In genomic region chr13:43876366-43876765, GRCh38 we compare ENCODE assay signal across 21 cellular contexts. TPM values are rescaled to one million over a fixed set of nuclear protein-coding genes. Genes with fewer than 3 reads are reported as not detected.
DNase-seq lines count a peak whose midpoint lies in the region; ATAC-seq, FAIRE-seq and TF ChIP-seq lines count a peak whose summit lies in the region.
"Had no signal": no experiment of that assay in that cellular context is flagged by ENCODE, and none has a peak within 500 bp of the region (broad histone marks: within the 10 kb centered on the region; RNA-seq: fewer than 3 reads in every experiment).

No MANE protein-coding gene starts in this region.

- in situ Hi-C loops in mammary epithelial cell (cut with MboI; ENCODE audit: low sequenced_read_pairs in 2 of 2): no loop called here

- H3K27me3 ChIP-seq in mammary epithelial cell (ENCODE audit: insufficient read depth, low read length): no peaks in the 10 kb centered on the region
- no peaks in the 10 kb centered on the region for H3K27me3 ChIP-seq in keratinocyte (ENCODE audit: control insufficient read depth, extremely low read depth, insufficient read depth, low read length)

- H3K36me3 ChIP-seq in mammary epithelial cell (ENCODE audit: insufficient read depth, low read length) (peaks cover 2% of the 10 kb centered on the region), keratinocyte (ENCODE audit: control insufficient read depth in 2 of 2, extremely low read depth in 1 of 2, insufficient read depth in 2 of 2, low read length in 2 of 2) (peaks cover 0 to 3% of the 10 kb centered on the region in 2 experiments)
- H3K36me3 ChIP-seq: HAP-1 had no signal

- POLR2A ChIA-PET in MCF 10A (lab: Yijun Ruan, JAX): interaction anchor here (1.2 to 2.1 kb wide), 2 partner anchors 21 to 71 kb away, joined by 3 to 4 read pairs; no protein-coding TSS in a partner anchor

- ATAC-seq in left colon: no peak
- ATAC-seq: GM23338 had no signal

- WGBS in mammary epithelial cell (ENCODE audit: low coverage, missing lambda C conversion rate): 85% methylated on average over 2 of the region's 2 CpGs

- H3K27me3 Mint-ChIP-seq in MCF 10A (ENCODE audit: insufficient read depth, unreplicated experiment): no peaks in the 10 kb centered on the region

- H3K27ac ChIP-seq in mammary epithelial cell (ENCODE audit: insufficient read depth, low read depth, low read length): no peak overlapping the region
- H3K27ac ChIP-seq in keratinocyte (ENCODE audit: control insufficient read depth, insufficient read depth, low read length): no peak overlapping the region
- H3K27ac ChIP-seq: HL-60 had no signal

- peaks cover 22% of the 10 kb centered on the region for H3K4me1 Mint-ChIP-seq in MCF 10A (ENCODE audit: insufficient read depth, unreplicated experiment)

- H3K9me3 Mint-ChIP-seq in MCF 10A (ENCODE audit: unreplicated experiment): no peaks in the 10 kb centered on the region
- H3K9me3 Mint-ChIP-seq: GM23338 had no signal

- no peak overlapping the region for H3K4me3 ChIP-seq in mammary epithelial cell (replicated peaks in 1 of 3; ENCODE audit: insufficient read depth in 1 of 3, low read depth in 2 of 3, low read length in 3 of 3)
- no peak overlapping the region for H3K4me3 ChIP-seq in keratinocyte (ENCODE audit: control insufficient read depth in 2 of 3, extremely low read depth in 1 of 3, insufficient read depth in 2 of 3, low read depth in 1 of 3, low read length in 3 of 3)
- H3K4me3 ChIP-seq: HAP-1 had no signal

- H3K79me2 ChIP-seq in mammary epithelial cell (ENCODE audit: insufficient read depth, low read length) (peaks cover 33% of the 10 kb centered on the region), keratinocyte (ENCODE audit: control insufficient read depth, insufficient read depth, low read length) (no peaks in the 10 kb centered on the region)

- H3K9me1 ChIP-seq in keratinocyte (ENCODE audit: control insufficient read depth, extremely low read depth, insufficient read depth, low read length): no peaks in the 10 kb centered on the region

- DNase-seq in mammary epithelial cell (peak; percentile 39), MCF 10A (ENCODE audit: unreplicated experiment) (no peak), RKO (ENCODE audit: low spot score) (peak; percentile 22), keratinocyte (ENCODE audit: low read depth, low spot score) (no peak), glomerular visceral epithelial cell (ENCODE audit: extremely low spot score) (no peak), left colon (no peak)
- no peak for DNase-seq in stimulated activated CD4-positive, alpha-beta T cell treated with anti-CD3 and anti-CD28 coated beads, Interleukin-4, amount 100 ng/mL, for 24 hours
- DNase-seq: AML-193, DMS53, KBM-7, NCI-H1105, NCI-H146, NCI-H2029, NCI-H2171 treated with DMSO at 0.1 percent for 48 hours, NCI-H524 treated with DMSO at 0.1 percent for 48 hours, SIG-M5, SK-N-SH had no signal

- no peak overlapping the region for H3K4me2 ChIP-seq in mammary epithelial cell (ENCODE audit: insufficient read depth, low read depth, low read length)
- H3K4me2 ChIP-seq in keratinocyte (ENCODE audit: control insufficient read depth, extremely low read depth, insufficient read depth, low read depth, low read length): no peak overlapping the region
- H3K4me2 ChIP-seq: SK-N-SH had no signal

- BruUV-seq in mammary epithelial cell (replicated peaks; lab: Mats Ljungman, UMichigan) (no TSS peak), MCF 10A (replicated peaks; lab: Mats Ljungman, UMichigan) (no TSS peak)

- CTCF ChIA-PET in mammary epithelial cell (lab: Charles Lee; ENCODE audit: low non-redundant PET): no interaction called here
- CTCF ChIA-PET in MCF 10A (lab: Yijun Ruan, JAX): interaction anchor here (0.6 to 1.4 kb wide), 2 partner anchors 71 to 782 kb away, joined by 3 to 5 read pairs; no protein-coding TSS in a partner anchor

- intact Hi-C loops in mammary epithelial cell (cut with micrococcal nuclease): loop anchor here (5.0 kb wide), 1 partner anchor 89 kb away; the partner anchor contains the start of gene ENOX1
- intact Hi-C loops in MCF 10A (cut with micrococcal nuclease): loop anchor here (5.0 to 10.0 kb wide), 2 partner anchors 569 to 912 kb away; no protein-coding TSS in a partner anchor
- intact Hi-C loops in left colon (cut with DNase I, micrococcal nuclease): no loop called here

- H3K9me3 ChIP-seq in mammary epithelial cell (replicated peaks; ENCODE audit: insufficient read depth, low read length): no peaks in the 10 kb centered on the region
- no peaks in the 10 kb centered on the region for H3K9me3 ChIP-seq in keratinocyte (ENCODE audit: control insufficient read depth, low read depth, low read length)
- H3K9me3 ChIP-seq: HAP-1, SK-N-SH had no signal

- H3K9ac ChIP-seq in mammary epithelial cell (ENCODE audit: insufficient read depth, low read length) (no peak overlapping the region), keratinocyte (ENCODE audit: control insufficient read depth, extremely low read depth, insufficient read depth, low read length) (no peak overlapping the region)
- H3K9ac ChIP-seq: SK-N-SH had no signal

- H3K4me3 Mint-ChIP-seq in MCF 10A (ENCODE audit: unreplicated experiment): no peak overlapping the region
- H3K4me3 Mint-ChIP-seq: CD14-positive monocyte, GM23338 had no signal

- H3K36me3 Mint-ChIP-seq in MCF 10A (ENCODE audit: insufficient read depth, unreplicated experiment): peaks cover 2% of the 10 kb centered on the region

- H3K4me1 ChIP-seq in mammary epithelial cell (ENCODE audit: insufficient read depth, low read length) (peaks cover 22% of the 10 kb centered on the region), keratinocyte (ENCODE audit: control insufficient read depth, extremely low read depth, insufficient read depth, low read length) (peaks cover 18% of the 10 kb centered on the region)

- TF ChIP-seq CTCF in mammary epithelial cell (conservative IDR thresholded peaks at IDR 0.05 in 1 of 2, IDR thresholded peaks at IDR 0.05 in 1 of 2; ENCODE audit: extremely low read depth in 1 of 2, insufficient read depth in 1 of 2, low read depth in 1 of 2, low read length in 2 of 2) (no peak), MCF 10A (IDR thresholded peaks at IDR 0.05; ENCODE audit: unreplicated experiment) (no peak), keratinocyte (optimal IDR thresholded peaks at IDR 0.05 in 1 of 3, IDR thresholded peaks at IDR 0.05 in 1 of 3, conservative IDR thresholded peaks at IDR 0.05 in 1 of 3; ENCODE audit: extremely low read depth in 1 of 3, insufficient read depth in 2 of 3, low read length in 3 of 3) (no peak)

- dilution Hi-C loops in mammary epithelial cell (cut with HindIII; ENCODE audit: low sequenced_read_pairs) (no loop called here), keratinocyte (cut with MboI; ENCODE audit: extremely low pct_ligation_motif_present, low sequenced_read_pairs) (no loop called here)

- H3K27ac Mint-ChIP-seq in MCF 10A (ENCODE audit: low read depth, unreplicated experiment): no peak overlapping the region
- H3K27ac Mint-ChIP-seq: GM23338 had no signal

- H2AFZ ChIP-seq in mammary epithelial cell (ENCODE audit: low read depth, low read length) (no peak overlapping the region), keratinocyte (ENCODE audit: control insufficient read depth, low read length) (no peak overlapping the region)
- H2AFZ ChIP-seq: GM23338 had no signal

- FAIRE-seq in keratinocyte (lab: Jason Lieb, UNC): peak; percentile 20

- H4K20me1 ChIP-seq in mammary epithelial cell (ENCODE audit: insufficient read depth, low read length): no peaks in the 10 kb centered on the region
- no peaks in the 10 kb centered on the region for H4K20me1 ChIP-seq in keratinocyte (ENCODE audit: control insufficient read depth, extremely low read depth, insufficient read depth, low read length)

RNA-seq across cellular contexts. Expression of gene CCDC122, which starts 3.2 kb away (rescaled TPM):
- total RNA-seq in mammary epithelial cell (10 to 100 TPM in 1 of 2 donors, 1 to 10 TPM in 1; 6.7 to 12.1 TPM), MCF 10A (2022) (15.7 and 16.3 TPM in 2 replicates), left colon (1 to 10 TPM; 5.4 to 9.1 TPM)
- polyA plus RNA-seq in mammary epithelial cell (0.85 TPM), keratinocyte (0.80 to 1.5 TPM (median 0.90 TPM) in 3 replicates)
- polyA minus RNA-seq in mammary epithelial cell (1.2 TPM), keratinocyte (0.33 to 0.96 TPM in 2 of 3 replicates, not detected in the other)
- 26.0 TPM for polyA plus RNA-seq in keratinocyte (2011; ENCODE audit: low read depth)
- polyA plus RNA-seq in keratinocyte (2011; cell fraction: cytosol; rRNA removed): 1.0 TPM in 2 replicates
- polyA plus RNA-seq in keratinocyte (2011; cell fraction: nucleus; rRNA removed): 2.5 and 4.8 TPM in 2 replicates
- 2.8 and 3.1 TPM in 2 replicates for polyA plus RNA-seq in keratinocyte (2012; ENCODE audit: low replicate concordance)
- polyA minus RNA-seq in keratinocyte (2011; cell fraction: cytosol; rRNA and poly(A)+ RNA removed): not detected
- 0.53 and 2.2 TPM in 2 replicates for polyA minus RNA-seq in keratinocyte (2011; cell fraction: nucleus; rRNA and poly(A)+ RNA removed)

RNA-seq across cellular contexts. Expression of gene LACC1, which starts 3.3 kb away (rescaled TPM):
- total RNA-seq in mammary epithelial cell: 10 to 100 TPM in 1 of 2 donors, 1 to 10 TPM in 1; 8.5 to 17.3 TPM
- polyA plus RNA-seq in mammary epithelial cell: 4.3 TPM
- polyA minus RNA-seq in mammary epithelial cell: 0.31 TPM
- 11.7 and 14.1 TPM in 2 replicates for total RNA-seq in MCF 10A (2022)
- polyA plus RNA-seq in keratinocyte: 3.7 to 6.5 TPM (median 5.5 TPM) in 3 replicates
- 7.6 TPM for polyA plus RNA-seq in keratinocyte (2011; ENCODE audit: low read depth)
- polyA plus RNA-seq in keratinocyte (2011; cell fraction: cytosol; rRNA removed): 4.6 and 8.2 TPM in 2 replicates
- polyA plus RNA-seq in keratinocyte (2011; cell fraction: nucleus; rRNA removed): 8.1 and 9.2 TPM in 2 replicates
- polyA plus RNA-seq in keratinocyte (2012; ENCODE audit: low replicate concordance): 3.5 and 5.8 TPM in 2 replicates
- 0.26 to 2.7 TPM (median 2.6 TPM) in 3 replicates for polyA minus RNA-seq in keratinocyte
- polyA minus RNA-seq in keratinocyte (2011; cell fraction: cytosol; rRNA and poly(A)+ RNA removed): 2.9 TPM
- 2.5 and 5.7 TPM in 2 replicates for polyA minus RNA-seq in keratinocyte (2011; cell fraction: nucleus; rRNA and poly(A)+ RNA removed)
- total RNA-seq in left colon: 10 to 100 TPM; 10.8 to 11.9 TPM

Comparison
In these comparisons a context has a peak if more than half of its experiments do, and no peak if none do; other contexts are left out.
1. DNase-seq: peak in mammary epithelial cell (single experiment) and RKO (single experiment); none in MCF 10A (single experiment), keratinocyte (single experiment), stimulated activated CD4-positive, alpha-beta T cell treated with anti-CD3 and anti-CD28 coated beads, Interleukin-4, amount 100 ng/mL, for 24 hours (single experiment), glomerular visceral epithelial cell (single experiment) and left colon (0 of 2).
2. intact Hi-C loops: an anchor here in mammary epithelial cell (5.0 kb wide) and MCF 10A (5.0 to 10.0 kb wide); none called in left colon.